In genomic region chr16:22270525-22270924, GRCh38 we compare ENCODE assay signal across 22 cellular contexts. TPM values are rescaled to one million over a fixed set of nuclear protein-coding genes. Genes with fewer than 3 reads are reported as not detected.
DNase-seq lines count a peak whose midpoint lies in the region; ATAC-seq, FAIRE-seq and TF ChIP-seq lines count a peak whose summit lies in the region.
"Had no signal": no experiment of that assay in that cellular context is flagged by ENCODE, and none has a peak within 500 bp of the region (broad histone marks: within the 10 kb centered on the region; RNA-seq: fewer than 3 reads in every experiment).

No MANE protein-coding gene starts in this region.

- peaks cover 40% of the 10 kb centered on the region for H3K36me3 Mint-ChIP-seq in stimulated activated naive CD8-positive, alpha-beta T cell treated with anti-CD3 and anti-CD28 coated beads, Interleukin-15, Interleukin-2, amounts not matched to agents 100 ng/mL and 50 ng/mL, for 24 hours (ENCODE audit: low read depth)
- peaks cover 39% of the 10 kb centered on the region for H3K36me3 Mint-ChIP-seq in activated CD8-positive, alpha-beta T cell treated with anti-CD3 and anti-CD28 coated beads for 36 hours (ENCODE audit: low read depth)

- no peak for FAIRE-seq in D721Med (lab: Jason Lieb, UNC)
- FAIRE-seq: HTR-8/SVneo, RCC 7860 had no signal

- H3K4me3 Mint-ChIP-seq in stimulated activated naive CD8-positive, alpha-beta T cell treated with anti-CD3 and anti-CD28 coated beads, Interleukin-15, Interleukin-2, amounts not matched to agents 100 ng/mL and 50 ng/mL, for 24 hours, result no peak overlapping the region
- H3K4me3 Mint-ChIP-seq in activated CD8-positive, alpha-beta T cell treated with anti-CD3 and anti-CD28 coated beads for 36 hours, result no peak overlapping the region
- H3K4me3 Mint-ChIP-seq: B cell; CD4-positive, alpha-beta T cell; IgD-negative memory B cell had no signal

- peaks cover 92 to 100% (median 99%) of the 10 kb centered on the region in 3 donors for H3K36me3 ChIP-seq in tibial artery

- POLR2A ChIA-PET in activated CD8-positive, alpha-beta T cell treated with anti-CD3 and anti-CD28 coated beads for 36 hours (lab: Charles Lee), result interaction anchor here (1.1 kb wide), 1 partner anchor 24 kb away, joined by 3 read pairs; no protein-coding TSS in a partner anchor

- H3K4me1 Mint-ChIP-seq in stimulated activated naive CD8-positive, alpha-beta T cell treated with anti-CD3 and anti-CD28 coated beads, Interleukin-15, Interleukin-2, amounts not matched to agents 100 ng/mL and 50 ng/mL, for 24 hours (ENCODE audit: low read depth), result peaks cover 5% of the 10 kb centered on the region
- peaks cover 7% of the 10 kb centered on the region for H3K4me1 Mint-ChIP-seq in activated CD8-positive, alpha-beta T cell treated with anti-CD3 and anti-CD28 coated beads for 36 hours (ENCODE audit: low read depth)
- H3K4me1 Mint-ChIP-seq: B cell had no signal

- CTCF ChIA-PET in activated CD8-positive, alpha-beta T cell treated with anti-CD3 and anti-CD28 coated beads for 36 hours (lab: Charles Lee), result interaction anchor here (0.9 to 1.4 kb wide), 2 partner anchors 10 to 15 kb away, joined by 3 read pairs; no protein-coding TSS in a partner anchor

- no peak overlapping the region for H3K4me3 ChIP-seq in tibial artery

- no peaks in the 10 kb centered on the region for H3K27me3 ChIP-seq in tibial artery

- no peaks in the 10 kb centered on the region for H3K9me3 Mint-ChIP-seq in stimulated activated naive CD8-positive, alpha-beta T cell treated with anti-CD3 and anti-CD28 coated beads, Interleukin-15, Interleukin-2, amounts not matched to agents 100 ng/mL and 50 ng/mL, for 24 hours
- no peaks in the 10 kb centered on the region for H3K9me3 Mint-ChIP-seq in activated CD8-positive, alpha-beta T cell treated with anti-CD3 and anti-CD28 coated beads for 36 hours
- H3K9me3 Mint-ChIP-seq: CD4-positive, alpha-beta T cell; IgD-negative memory B cell had no signal

- no peaks in the 10 kb centered on the region for H3K9me3 ChIP-seq in tibial artery

- no peak overlapping the region for H3K27ac ChIP-seq in tibial artery
- H3K27ac ChIP-seq: HL-60 had no signal

- no peak for DNase-seq in stimulated activated naive CD8-positive, alpha-beta T cell treated with anti-CD3 and anti-CD28 coated beads, Interleukin-15, Interleukin-2, amounts not matched to agents 100 U/mL and 50 U/mL, for 24 hours
- peak; percentile 50 for DNase-seq in activated CD8-positive, alpha-beta T cell treated with anti-CD3 and anti-CD28 coated beads for 36 hours
- DNase-seq in fibroblast of peridontal ligament (ENCODE audit: extremely low read depth) (peak; percentile 36), D721Med (ENCODE audit: insufficient read length, low spot score) (no peak), tibial artery (no peak), A172 (ENCODE audit: low spot score) (no peak)
- DNase-seq: ACHN; Calu3; CD4-positive, alpha-beta T cell; NCI-H1105; NCI-H1694; NCI-H2107; NCI-H2227 treated with DMSO at 0.1 percent for 48 hours; NCI-H524; SHP77 had no signal

- no peaks in the 10 kb centered on the region for H3K27me3 Mint-ChIP-seq in stimulated activated naive CD8-positive, alpha-beta T cell treated with anti-CD3 and anti-CD28 coated beads, Interleukin-15, Interleukin-2, amounts not matched to agents 100 ng/mL and 50 ng/mL, for 24 hours
- H3K27me3 Mint-ChIP-seq in activated CD8-positive, alpha-beta T cell treated with anti-CD3 and anti-CD28 coated beads for 36 hours, result no peaks in the 10 kb centered on the region
- H3K27me3 Mint-ChIP-seq: B cell; CD4-positive, alpha-beta T cell; IgD-negative memory B cell had no signal

- no peak for ATAC-seq in stimulated activated naive CD8-positive, alpha-beta T cell treated with anti-CD3 and anti-CD28 coated beads, Interleukin-15, Interleukin-2, amounts not matched to agents 100 U/mL and 50 U/mL, for 24 hours
- no peak for ATAC-seq in activated CD8-positive, alpha-beta T cell treated with anti-CD3 and anti-CD28 coated beads for 36 hours
- ATAC-seq: HCT116 had no signal

- intact Hi-C loops in activated CD8-positive, alpha-beta T cell treated with anti-CD3 and anti-CD28 coated beads for 36 hours (cut with micrococcal nuclease), result no loop called here
- intact Hi-C loops in tibial artery (cut with DNase I; ENCODE audit: low total_unique reads), result no loop called here

- no peaks in the 10 kb centered on the region for H3K4me1 ChIP-seq in tibial artery

- peak overlapping the region; percentile 19 for H3K27ac Mint-ChIP-seq in stimulated activated naive CD8-positive, alpha-beta T cell treated with anti-CD3 and anti-CD28 coated beads, Interleukin-15, Interleukin-2, amounts not matched to agents 100 ng/mL and 50 ng/mL, for 24 hours
- H3K27ac Mint-ChIP-seq in activated CD8-positive, alpha-beta T cell treated with anti-CD3 and anti-CD28 coated beads for 36 hours, result peak overlapping the region; percentile 69
- H3K27ac Mint-ChIP-seq: B cell; CD4-positive, alpha-beta T cell; IgD-negative memory B cell had no signal

- no peak for TF ChIP-seq CTCF in activated CD8-positive, alpha-beta T cell treated with anti-CD3 and anti-CD28 coated beads for 36 hours (IDR thresholded peaks at IDR 0.05)
- no peak for TF ChIP-seq CTCF in D721Med (IDR thresholded peaks at IDR 0.05; ENCODE audit: insufficient read depth, missing control alignments)
- TF ChIP-seq CTCF in tibial artery (IDR thresholded peaks at IDR 0.05), result no peak

RNA-seq across cellular contexts. Expression of gene POLR3E, which starts 26.7 kb away (rescaled TPM):
- total RNA-seq in activated CD8-positive, alpha-beta T cell treated with anti-CD3 and anti-CD28 coated beads for 36 hours, result 10 to 100 TPM; 66.9 to 67.9 TPM
- total RNA-seq in A172 (2014; rRNA removed; shearing (Covaris generic)), result 29.0 and 46.3 TPM in 2 replicates

Comparison
In these comparisons a context has a peak if more than half of its experiments do, and no peak if none do; other contexts are left out.
1. DNase-seq: peak in activated CD8-positive, alpha-beta T cell treated with anti-CD3 and anti-CD28 coated beads for 36 hours (single experiment) and fibroblast of peridontal ligament (single experiment); none in stimulated activated naive CD8-positive, alpha-beta T cell treated with anti-CD3 and anti-CD28 coated beads, Interleukin-15, Interleukin-2, amounts not matched to agents 100 U/mL and 50 U/mL, for 24 hours (single experiment), D721Med (single experiment), tibial artery (0 of 2) and A172 (single experiment).